ENCODE assay signal across 6 cellular contexts in genomic region chr16:426115-426905, GRCh38. TPM values are rescaled to one million over a fixed set of nuclear protein-coding genes. Genes with fewer than 3 reads are reported as not detected.
DNase-seq lines count a peak whose midpoint lies in the region; ATAC-seq and TF ChIP-seq lines count a peak whose summit lies in the region.

No MANE protein-coding gene starts in this region.

- no TSS peak for BruUV-seq in Panc1 (replicated peaks; lab: Mats Ljungman, UMichigan)

- POLR2A ChIA-PET in Panc1 (lab: Charles Lee): interaction anchor here (0.6 kb wide), 1 partner anchor 102 kb away, joined by 6 read pairs; no protein-coding TSS in a partner anchor

- no peak for TF ChIP-seq CTCF in Panc1 (IDR thresholded peaks at IDR 0.05)

- H3K4me1 ChIP-seq in Panc1 (ENCODE audit: control insufficient read depth, insufficient read depth, low read length) (peaks cover 28% of the 10 kb centered on the region), thymus (ENCODE audit: control insufficient read depth, insufficient read depth, low read length) (peaks cover 16% of the 10 kb centered on the region)

- no peak for DNase-seq in Panc1 (ENCODE audit: low read depth, low spot score)
- DNase-seq in left ventricle myocardium superior: peak; percentile 48
- DNase-seq in AML-193 (lab: John Stamatoyannopoulos, UW): no peak

- in situ Hi-C loops in Panc1 (cut with HindIII; ENCODE audit: low pct_unique_long_range_greater_than_20kb, low sequenced_read_pairs): no loop called here

- H3K4me3 ChIP-seq in Panc1 (ENCODE audit: low read depth in 2 of 2, low read length in 2 of 2): peak overlapping the region; percentile 64 to 77
- H3K4me3 ChIP-seq in thymus (ENCODE audit: low read length): peak overlapping the region; percentile 85

- H3K36me3 ChIP-seq in Panc1 (ENCODE audit: control insufficient read depth, insufficient read depth, low read length) (no peaks in the 10 kb centered on the region), thymus (ENCODE audit: control insufficient read depth, insufficient read depth) (no peaks in the 10 kb centered on the region)

- no peaks in the 10 kb centered on the region for H3K27me3 ChIP-seq in Panc1 (ENCODE audit: control insufficient read depth, insufficient read depth, low read length)
- H3K27me3 ChIP-seq in thymus (ENCODE audit: control insufficient read depth, insufficient read depth): no peaks in the 10 kb centered on the region

- ATAC-seq in GM21360 (IDR thresholded peaks at IDR 0.05; ENCODE audit: unreplicated experiment): peak; percentile 17
- ATAC-seq in Panc1: no peak; the same call in 1 of the 2 replicates
- no peak for ATAC-seq in left ventricle myocardium superior
- no peak for ATAC-seq in HG03457 (IDR thresholded peaks at IDR 0.05; ENCODE audit: unreplicated experiment)

- peak overlapping the region; percentile 57 for H3K27ac ChIP-seq in Panc1 (ENCODE audit: low read length)
- no peak overlapping the region for H3K27ac ChIP-seq in thymus (ENCODE audit: low read depth)

- H3K9me3 ChIP-seq in Panc1 (ENCODE audit: control insufficient read depth, insufficient read depth, low read depth, low read length) (no peaks in the 10 kb centered on the region), thymus (ENCODE audit: control insufficient read depth) (no peaks in the 10 kb centered on the region)

- intact Hi-C loops in Panc1 (cut with micrococcal nuclease; ENCODE audit: unreplicated experiment): no loop called here
- intact Hi-C loops in left ventricle myocardium superior (cut with micrococcal nuclease): no loop called here

- 2% methylated on average over 97 of the region's 97 CpGs for WGBS in thymus

- CTCF ChIA-PET in Panc1 (lab: Charles Lee): no interaction called here

RNA-seq across cellular contexts. Expression of gene RAB11FIP3, which starts 0.9 kb away (rescaled TPM):
- 57.3 TPM for total RNA-seq in Panc1 (2021; ENCODE audit: unreplicated experiment)
- polyA plus RNA-seq in Panc1 (2012; ENCODE audit: insufficient read length): 65.7 TPM
- total RNA-seq in left ventricle myocardium superior: 28.3 TPM
- 26.7 TPM for polyA plus RNA-seq in thymus

RNA-seq across cellular contexts. Expression of gene DECR2, which starts 24.6 kb away (rescaled TPM):
- total RNA-seq in Panc1 (2021; ENCODE audit: unreplicated experiment) (92.7 TPM), left ventricle myocardium superior (9.8 TPM)
- polyA plus RNA-seq in Panc1 (2012; ENCODE audit: insufficient read length): 107 TPM
- polyA plus RNA-seq in thymus: 14.2 TPM

RNA-seq across cellular contexts. Expression of gene NME4, which starts 29.3 kb away (rescaled TPM):
- total RNA-seq in Panc1 (2021; ENCODE audit: unreplicated experiment) (500 TPM), left ventricle myocardium superior (89.2 TPM)
- polyA plus RNA-seq in Panc1 (2012; ENCODE audit: insufficient read length): 1,177 TPM
- polyA plus RNA-seq in thymus: 34.4 TPM

RNA-seq across cellular contexts. Expression of gene PGAP6, which starts 44.5 kb away (rescaled TPM):
- total RNA-seq in Panc1 (2021; ENCODE audit: unreplicated experiment) (128 TPM), left ventricle myocardium superior (34.2 TPM)
- polyA plus RNA-seq in Panc1 (2012; ENCODE audit: insufficient read length): 259 TPM
- polyA plus RNA-seq in thymus: 47.4 TPM

RNA-seq across cellular contexts. Expression of gene MRPL28, which starts 56.0 kb away (rescaled TPM):
- total RNA-seq in Panc1 (2021; ENCODE audit: unreplicated experiment) (140 TPM), left ventricle myocardium superior (77.2 TPM)
- 198 TPM for polyA plus RNA-seq in Panc1 (2012; ENCODE audit: insufficient read length)
- 79.4 TPM for polyA plus RNA-seq in thymus
